Comparison of ENCODE assay signal across 14 cellular contexts in genomic region chr4:102036619-102037376, GRCh38.
DNase-seq lines count a peak whose midpoint lies in the region; ATAC-seq, FAIRE-seq and TF ChIP-seq lines count a peak whose summit lies in the region.
"Had no signal": no experiment of that assay in that cellular context is flagged by ENCODE, and none has a peak within 500 bp of the region (broad histone marks: within the 10 kb centered on the region; RNA-seq: fewer than 3 reads in every experiment).

No MANE protein-coding gene starts in this region.

- FAIRE-seq in kidney (lab: Jason Lieb, UNC), result no peak

- TF ChIP-seq CTCF in left lung (IDR thresholded peaks at IDR 0.05), result no peak
- TF ChIP-seq CTCF in kidney (IDR thresholded peaks at IDR 0.05; ENCODE audit: borderline replicate concordance, extremely low read depth, insufficient read depth), result no peak

- POLR2A ChIA-PET in T-cell (lab: Charles Lee), result no interaction called here

- no peak overlapping the region for H3K9ac ChIP-seq in kidney (ENCODE audit: low read length in 2 of 2)

- H3K9me3 ChIP-seq in left lung (no peaks in the 10 kb centered on the region), kidney (ENCODE audit: control insufficient read depth in 1 of 2, low read length in 2 of 2) (no peaks in the 10 kb centered on the region)

- H3K27ac Mint-ChIP-seq in T-cell, result no peak overlapping the region
- H3K27ac Mint-ChIP-seq: activated CD4-positive, alpha-beta T cell treated with anti-CD3 and anti-CD28 coated beads for 36 hours; CD8-positive, alpha-beta memory T cell had no signal

- H3K4me3 Mint-ChIP-seq in T-cell, result no peak overlapping the region
- H3K4me3 Mint-ChIP-seq: activated CD4-positive, alpha-beta T cell treated with anti-CD3 and anti-CD28 coated beads for 36 hours; CD8-positive, alpha-beta memory T cell had no signal

- H3K27me3 ChIP-seq in left lung, result no peaks in the 10 kb centered on the region

- CTCF ChIA-PET in T-cell (lab: Charles Lee), result no interaction called here

- no peaks in the 10 kb centered on the region for H3K9me3 Mint-ChIP-seq in T-cell
- H3K9me3 Mint-ChIP-seq: CD8-positive, alpha-beta memory T cell had no signal

- ATAC-seq in left lung (peak; percentile 16), HG02623 (IDR thresholded peaks at IDR 0.05; ENCODE audit: unreplicated experiment) (no peak), HG02884 (IDR thresholded peaks at IDR 0.05; ENCODE audit: unreplicated experiment) (no peak), T-cell (replicated peaks in 1 of 4) (no peak)
- ATAC-seq: activated CD4-positive, alpha-beta T cell treated with anti-CD3 and anti-CD28 coated beads for 36 hours had no signal

- no peaks in the 10 kb centered on the region for H3K36me3 Mint-ChIP-seq in T-cell
- H3K36me3 Mint-ChIP-seq: CD8-positive, alpha-beta memory T cell had no signal

- peaks cover 0 to 4% of the 10 kb centered on the region in 2 donors for H3K27me3 Mint-ChIP-seq in T-cell
- H3K27me3 Mint-ChIP-seq: activated CD4-positive, alpha-beta T cell treated with anti-CD3 and anti-CD28 coated beads for 36 hours; CD8-positive, alpha-beta memory T cell had no signal

- intact Hi-C loops in left lung (cut with DNase I), result no loop called here
- intact Hi-C loops in kidney (cut with DNase I), result no loop called here

- peaks cover 0 to 4% (median 2%) of the 10 kb centered on the region in 3 donors for H3K4me1 Mint-ChIP-seq in T-cell

- H3K27ac ChIP-seq in left lung (no peak overlapping the region), kidney (ENCODE audit: low read depth in 2 of 2, low read length in 2 of 2) (no peak overlapping the region)

- H3K36me3 ChIP-seq in left lung (no peaks in the 10 kb centered on the region), kidney (ENCODE audit: control insufficient read depth in 1 of 2, insufficient read depth in 2 of 2, low read length in 2 of 2) (no peaks in the 10 kb centered on the region)

- no peak overlapping the region for H3K4me3 ChIP-seq in left lung
- H3K4me3 ChIP-seq in kidney (ENCODE audit: low read length in 2 of 2), result no peak overlapping the region

- H3K4me1 ChIP-seq in left lung (peaks cover 0 to 5% of the 10 kb centered on the region in 2 donors), kidney (ENCODE audit: control insufficient read depth in 1 of 2, insufficient read depth in 1 of 2, low read depth in 1 of 2, low read length in 2 of 2) (no peaks in the 10 kb centered on the region)

- DNase-seq in DMS153 (lab: John Stamatoyannopoulos, UW) (peak; percentile 78), M059J (ENCODE audit: low read depth) (peak; percentile 7), SK-N-DZ (ENCODE audit: low spot score) (peak; percentile 32), left lung (no peak), T-cell (no peak), kidney (no peak)
- DNase-seq: activated CD4-positive, alpha-beta T cell treated with anti-CD3 and anti-CD28 coated beads for 36 hours; activated gamma-delta T cell treated with Interleukin-2 at 50 U/mL for 16 hours; CD8-positive, alpha-beta memory T cell; effector memory CD4-positive, alpha-beta T cell; Karpas-422; nucleus accumbens had no signal

Comparison
In these comparisons a context has a peak if more than half of its experiments do, and no peak if none do; other contexts are left out.
1. DNase-seq: peak in DMS153 (single experiment), M059J (single experiment) and SK-N-DZ (single experiment); none in left lung (0 of 2), T-cell (0 of 34) and kidney (single experiment).